ENCODE assay signal across 1 cellular context in genomic region chr11:65718964-65719492, GRCh38.
TF ChIP-seq lines count a peak whose summit lies in the region.

No MANE protein-coding gene starts in this region.

TF ChIP-seq in GM23338, 12 proteins besides CTCF, POLR2A, EP300 and RAD21 (continued from another document):
- TF ChIP-seq, protein P1, sequence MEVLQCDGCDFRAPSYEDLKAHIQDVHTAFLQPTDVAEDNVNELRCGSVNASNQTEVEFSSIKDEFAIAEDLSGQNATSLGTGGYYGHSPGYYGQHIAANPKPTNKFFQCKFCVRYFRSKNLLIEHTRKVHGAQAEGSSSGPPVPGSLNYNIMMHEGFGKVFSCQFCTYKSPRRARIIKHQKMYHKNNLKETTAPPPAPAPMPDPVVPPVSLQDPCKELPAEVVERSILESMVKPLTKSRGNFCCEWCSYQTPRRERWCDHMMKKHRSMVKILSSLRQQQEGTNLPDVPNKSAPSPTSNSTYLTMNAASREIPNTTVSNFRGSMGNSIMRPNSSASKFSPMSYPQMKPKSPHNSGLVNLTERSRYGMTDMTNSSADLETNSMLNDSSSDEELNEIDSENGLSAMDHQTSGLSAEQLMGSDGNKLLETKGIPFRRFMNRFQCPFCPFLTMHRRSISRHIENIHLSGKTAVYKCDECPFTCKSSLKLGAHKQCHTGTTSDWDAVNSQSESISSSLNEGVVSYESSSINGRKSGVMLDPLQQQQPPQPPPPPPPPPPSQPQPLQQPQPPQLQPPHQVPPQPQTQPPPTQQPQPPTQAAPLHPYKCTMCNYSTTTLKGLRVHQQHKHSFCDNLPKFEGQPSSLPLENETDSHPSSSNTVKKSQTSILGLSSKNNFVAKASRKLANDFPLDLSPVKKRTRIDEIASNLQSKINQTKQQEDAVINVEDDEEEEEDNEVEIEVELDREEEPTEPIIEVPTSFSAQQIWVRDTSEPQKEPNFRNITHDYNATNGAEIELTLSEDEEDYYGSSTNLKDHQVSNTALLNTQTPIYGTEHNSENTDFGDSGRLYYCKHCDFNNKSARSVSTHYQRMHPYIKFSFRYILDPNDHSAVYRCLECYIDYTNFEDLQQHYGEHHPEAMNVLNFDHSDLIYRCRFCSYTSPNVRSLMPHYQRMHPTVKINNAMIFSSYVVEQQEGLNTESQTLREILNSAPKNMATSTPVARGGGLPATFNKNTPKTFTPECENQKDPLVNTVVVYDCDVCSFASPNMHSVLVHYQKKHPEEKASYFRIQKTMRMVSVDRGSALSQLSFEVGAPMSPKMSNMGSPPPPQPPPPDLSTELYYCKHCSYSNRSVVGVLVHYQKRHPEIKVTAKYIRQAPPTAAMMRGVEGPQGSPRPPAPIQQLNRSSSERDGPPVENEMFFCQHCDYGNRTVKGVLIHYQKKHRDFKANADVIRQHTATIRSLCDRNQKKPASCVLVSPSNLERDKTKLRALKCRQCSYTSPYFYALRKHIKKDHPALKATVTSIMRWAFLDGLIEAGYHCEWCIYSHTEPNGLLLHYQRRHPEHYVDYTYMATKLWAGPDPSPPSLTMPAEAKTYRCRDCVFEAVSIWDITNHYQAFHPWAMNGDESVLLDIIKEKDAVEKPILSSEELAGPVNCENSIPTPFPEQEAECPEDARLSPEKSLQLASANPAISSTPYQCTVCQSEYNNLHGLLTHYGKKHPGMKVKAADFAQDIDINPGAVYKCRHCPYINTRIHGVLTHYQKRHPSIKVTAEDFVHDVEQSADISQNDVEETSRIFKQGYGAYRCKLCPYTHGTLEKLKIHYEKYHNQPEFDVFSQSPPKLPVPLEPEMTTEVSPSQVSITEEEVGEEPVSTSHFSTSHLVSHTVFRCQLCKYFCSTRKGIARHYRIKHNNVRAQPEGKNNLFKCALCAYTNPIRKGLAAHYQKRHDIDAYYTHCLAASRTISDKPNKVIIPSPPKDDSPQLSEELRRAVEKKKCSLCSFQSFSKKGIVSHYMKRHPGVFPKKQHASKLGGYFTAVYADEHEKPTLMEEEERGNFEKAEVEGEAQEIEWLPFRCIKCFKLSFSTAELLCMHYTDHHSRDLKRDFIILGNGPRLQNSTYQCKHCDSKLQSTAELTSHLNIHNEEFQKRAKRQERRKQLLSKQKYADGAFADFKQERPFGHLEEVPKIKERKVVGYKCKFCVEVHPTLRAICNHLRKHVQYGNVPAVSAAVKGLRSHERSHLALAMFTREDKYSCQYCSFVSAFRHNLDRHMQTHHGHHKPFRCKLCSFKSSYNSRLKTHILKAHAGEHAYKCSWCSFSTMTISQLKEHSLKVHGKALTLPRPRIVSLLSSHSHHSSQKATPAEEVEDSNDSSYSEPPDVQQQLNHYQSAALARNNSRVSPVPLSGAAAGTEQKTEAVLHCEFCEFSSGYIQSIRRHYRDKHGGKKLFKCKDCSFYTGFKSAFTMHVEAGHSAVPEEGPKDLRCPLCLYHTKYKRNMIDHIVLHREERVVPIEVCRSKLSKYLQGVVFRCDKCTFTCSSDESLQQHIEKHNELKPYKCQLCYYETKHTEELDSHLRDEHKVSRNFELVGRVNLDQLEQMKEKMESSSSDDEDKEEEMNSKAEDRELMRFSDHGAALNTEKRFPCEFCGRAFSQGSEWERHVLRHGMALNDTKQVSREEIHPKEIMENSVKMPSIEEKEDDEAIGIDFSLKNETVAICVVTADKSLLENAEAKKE (CRISPR knock-in tag; IDR thresholded peaks at IDR 0.05): no peak
- TF ChIP-seq NANOG (IDR thresholded peaks at IDR 0.05; ENCODE audit: borderline replicate concordance) (no peak), EZH2 (IDR thresholded peaks at IDR 0.05; ENCODE audit: low read depth, unreplicated experiment) (no peak), CREB1 (CRISPR knock-in tag; IDR thresholded peaks at IDR 0.05; ENCODE audit: low read depth) (no peak), JUNB (IDR thresholded peaks at IDR 0.05; ENCODE audit: unreplicated experiment) (no peak), ETS1 (IDR thresholded peaks at IDR 0.05) (no peak), POLR2AphosphoS5 (IDR thresholded peaks at IDR 0.05; ENCODE audit: low read depth) (no peak)
- TF ChIP-seq, protein P2, sequence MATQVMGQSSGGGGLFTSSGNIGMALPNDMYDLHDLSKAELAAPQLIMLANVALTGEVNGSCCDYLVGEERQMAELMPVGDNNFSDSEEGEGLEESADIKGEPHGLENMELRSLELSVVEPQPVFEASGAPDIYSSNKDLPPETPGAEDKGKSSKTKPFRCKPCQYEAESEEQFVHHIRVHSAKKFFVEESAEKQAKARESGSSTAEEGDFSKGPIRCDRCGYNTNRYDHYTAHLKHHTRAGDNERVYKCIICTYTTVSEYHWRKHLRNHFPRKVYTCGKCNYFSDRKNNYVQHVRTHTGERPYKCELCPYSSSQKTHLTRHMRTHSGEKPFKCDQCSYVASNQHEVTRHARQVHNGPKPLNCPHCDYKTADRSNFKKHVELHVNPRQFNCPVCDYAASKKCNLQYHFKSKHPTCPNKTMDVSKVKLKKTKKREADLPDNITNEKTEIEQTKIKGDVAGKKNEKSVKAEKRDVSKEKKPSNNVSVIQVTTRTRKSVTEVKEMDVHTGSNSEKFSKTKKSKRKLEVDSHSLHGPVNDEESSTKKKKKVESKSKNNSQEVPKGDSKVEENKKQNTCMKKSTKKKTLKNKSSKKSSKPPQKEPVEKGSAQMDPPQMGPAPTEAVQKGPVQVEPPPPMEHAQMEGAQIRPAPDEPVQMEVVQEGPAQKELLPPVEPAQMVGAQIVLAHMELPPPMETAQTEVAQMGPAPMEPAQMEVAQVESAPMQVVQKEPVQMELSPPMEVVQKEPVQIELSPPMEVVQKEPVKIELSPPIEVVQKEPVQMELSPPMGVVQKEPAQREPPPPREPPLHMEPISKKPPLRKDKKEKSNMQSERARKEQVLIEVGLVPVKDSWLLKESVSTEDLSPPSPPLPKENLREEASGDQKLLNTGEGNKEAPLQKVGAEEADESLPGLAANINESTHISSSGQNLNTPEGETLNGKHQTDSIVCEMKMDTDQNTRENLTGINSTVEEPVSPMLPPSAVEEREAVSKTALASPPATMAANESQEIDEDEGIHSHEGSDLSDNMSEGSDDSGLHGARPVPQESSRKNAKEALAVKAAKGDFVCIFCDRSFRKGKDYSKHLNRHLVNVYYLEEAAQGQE (IDR thresholded peaks at IDR 0.05; ENCODE audit: unreplicated experiment): no peak
